Comparison of ENCODE assay signal across 18 cellular contexts in the genomic region with DNA sequence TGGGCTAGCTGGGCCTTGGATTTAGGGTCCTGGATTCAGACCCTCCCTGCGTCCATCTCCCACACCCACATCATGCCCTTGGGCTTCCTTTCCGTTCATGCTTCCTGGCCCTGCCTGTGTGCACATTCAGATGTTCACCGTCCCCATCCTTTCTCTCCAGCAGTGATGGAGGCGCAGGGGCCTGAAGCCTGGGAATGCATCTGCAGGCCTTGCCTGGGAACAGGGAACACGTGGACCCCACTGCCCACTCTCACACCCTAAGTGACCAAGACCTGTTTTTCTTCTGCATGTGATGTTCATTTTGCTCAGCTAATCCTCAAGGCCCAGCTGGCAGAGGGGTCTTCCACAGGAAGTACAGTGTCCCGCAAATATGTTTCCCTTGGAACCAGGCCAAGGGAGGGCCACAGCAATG.
DNase-seq lines count a peak whose midpoint lies in the region; ATAC-seq and TF ChIP-seq lines count a peak whose summit lies in the region.
"Had no signal": no experiment of that assay in that cellular context is flagged by ENCODE, and none has a peak within 500 bp of the region (broad histone marks: within the 10 kb centered on the region; RNA-seq: fewer than 3 reads in every experiment).

No MANE protein-coding gene starts in this region.

- no peak overlapping the region for H3K4me3 ChIP-seq in ascending aorta
- no peak overlapping the region for H3K4me3 ChIP-seq in suprapubic skin
- H3K4me3 ChIP-seq in Karpas-422 (ENCODE audit: low read length), result no peak overlapping the region

- no peaks in the 10 kb centered on the region for H3K9me3 Mint-ChIP-seq in T-helper 2 cell treated with Interferon-gamma antibody and Interleukin-4, amounts not matched to agents 5 μg/mL and 100 μg/mL, for 36 hours
- H3K9me3 Mint-ChIP-seq in naive thymus-derived CD8-positive, alpha-beta T cell, result no peaks in the 10 kb centered on the region
- H3K9me3 Mint-ChIP-seq: endodermal cell; IgD-negative memory B cell; natural killer cell; stimulated activated memory B cell treated with anti-CD40 and anti-IgM and Interleukin-4, amounts not matched to agents 10 μg/mL and 1 μg/mL and 100 μg/mL, for 72 hours had no signal

- no peak overlapping the region for H2AFZ ChIP-seq in Karpas-422 (ENCODE audit: low read length)

- TF ChIP-seq CTCF in ascending aorta (IDR thresholded peaks at IDR 0.05), result no peak
- TF ChIP-seq CTCF in suprapubic skin (IDR thresholded peaks at IDR 0.05), result no peak

- H3K27ac ChIP-seq in ascending aorta (peak overlapping the region; percentile 92 to 93), suprapubic skin (peak overlapping the region; percentile 1), Karpas-422 (ENCODE audit: low read length) (no peak overlapping the region)

- H3K36me3 ChIP-seq in ascending aorta (no peaks in the 10 kb centered on the region), suprapubic skin (no peaks in the 10 kb centered on the region), Karpas-422 (ENCODE audit: insufficient read depth, low read length) (no peaks in the 10 kb centered on the region)

- DNase-seq in T-helper 2 cell treated with Interferon-gamma antibody and Interleukin-4, amounts not matched to agents 5 μg/mL and 100 μg/mL, for 36 hours (ENCODE audit: low spot score), result peak; percentile 1
- no peak for DNase-seq in T-helper 2 cell
- DNase-seq in ascending aorta (ENCODE audit: low spot score in 2 of 2), result peak in 1 of 2 donors; percentile 64
- DNase-seq in islet precursor cell, result peak; percentile 53
- peak; percentile 43 to 44 for DNase-seq in suprapubic skin (ENCODE audit: low spot score in 2 of 2)
- DNase-seq in NCI-H526 (lab: John Stamatoyannopoulos, UW), result no peak
- DNase-seq in naive thymus-derived CD8-positive, alpha-beta T cell, result no peak
- DNase-seq in Karpas-422, result no peak
- DNase-seq: activated CD4-positive, alpha-beta T cell treated with anti-CD3 and anti-CD28 coated beads, Interleukin-2, amount 50 U/mL, for 1 hour; activated effector memory CD4-positive, alpha-beta T cell treated with anti-CD3 and anti-CD28 coated beads, Interleukin-2, amount 50 U/mL, for 16 hours; aorta; Caco-2; endodermal cell; natural killer cell; NCI-H1436 treated with DMSO at 0.1 percent for 48 hours; retina had no signal

- no peaks in the 10 kb centered on the region for H3K9me2 ChIP-seq in Karpas-422 (replicated peaks; ENCODE audit: insufficient read depth, low read length)

- H3K27me3 ChIP-seq in ascending aorta (no peaks in the 10 kb centered on the region), suprapubic skin (no peaks in the 10 kb centered on the region), Karpas-422 (ENCODE audit: low read length) (no peaks in the 10 kb centered on the region)

- no peak for TF ChIP-seq POLR2A in suprapubic skin (IDR thresholded peaks at IDR 0.05)

- H3K9ac ChIP-seq in Karpas-422 (ENCODE audit: low read length), result no peak overlapping the region

- no peak for ATAC-seq in naive thymus-derived CD8-positive, alpha-beta T cell
- ATAC-seq: natural killer cell; stimulated activated memory B cell treated with anti-CD40 and anti-IgM and Interleukin-4, amounts not matched to agents 10 μg/mL and 1 μg/mL and 100 μg/mL, for 72 hours had no signal

- no peak overlapping the region for H3K4me3 Mint-ChIP-seq in T-helper 2 cell treated with Interferon-gamma antibody and Interleukin-4, amounts not matched to agents 5 μg/mL and 100 μg/mL, for 36 hours
- no peak overlapping the region for H3K4me3 Mint-ChIP-seq in naive thymus-derived CD8-positive, alpha-beta T cell
- H3K4me3 Mint-ChIP-seq: endodermal cell; IgD-negative memory B cell; natural killer cell; stimulated activated memory B cell treated with anti-CD40 and anti-IgM and Interleukin-4, amounts not matched to agents 10 μg/mL and 1 μg/mL and 100 μg/mL, for 72 hours had no signal

- TF ChIP-seq EP300 in suprapubic skin (IDR thresholded peaks at IDR 0.05), result no peak

- no peaks in the 10 kb centered on the region for H3K79me2 ChIP-seq in Karpas-422 (ENCODE audit: low read length)

- intact Hi-C loops in ascending aorta (cut with DNase I), result loop anchor here (5.0 to 10.0 kb wide), 3 partner anchors 311 to 1354 kb away; no protein-coding TSS in a partner anchor

- 73% methylated on average over 6 of the region's 6 CpGs for WGBS in suprapubic skin

- H3K36me3 Mint-ChIP-seq in T-helper 2 cell treated with Interferon-gamma antibody and Interleukin-4, amounts not matched to agents 5 μg/mL and 100 μg/mL, for 36 hours (ENCODE audit: low read depth), result no peaks in the 10 kb centered on the region
- peaks cover 0 to 2% (median 0%) of the 10 kb centered on the region in 3 donors for H3K36me3 Mint-ChIP-seq in naive thymus-derived CD8-positive, alpha-beta T cell
- H3K36me3 Mint-ChIP-seq: natural killer cell; stimulated activated memory B cell treated with anti-CD40 and anti-IgM and Interleukin-4, amounts not matched to agents 10 μg/mL and 1 μg/mL and 100 μg/mL, for 72 hours had no signal

- H3K9me3 ChIP-seq in ascending aorta (no peaks in the 10 kb centered on the region), suprapubic skin (no peaks in the 10 kb centered on the region), Karpas-422 (ENCODE audit: low read length) (no peaks in the 10 kb centered on the region)
- H3K9me3 ChIP-seq: Caco-2 had no signal

- peaks cover 9% of the 10 kb centered on the region for H3K4me1 Mint-ChIP-seq in T-helper 2 cell treated with Interferon-gamma antibody and Interleukin-4, amounts not matched to agents 5 μg/mL and 100 μg/mL, for 36 hours (ENCODE audit: low read depth)
- H3K4me1 Mint-ChIP-seq in naive thymus-derived CD8-positive, alpha-beta T cell, result peaks cover 7 to 16% (median 13%) of the 10 kb centered on the region in 4 donors

- H4K20me1 ChIP-seq in Karpas-422 (ENCODE audit: insufficient read depth, low read depth, low read length), result no peaks in the 10 kb centered on the region

- no peaks in the 10 kb centered on the region for H3K27me3 Mint-ChIP-seq in T-helper 2 cell treated with Interferon-gamma antibody and Interleukin-4, amounts not matched to agents 5 μg/mL and 100 μg/mL, for 36 hours (ENCODE audit: low read depth)
- H3K27me3 Mint-ChIP-seq in naive thymus-derived CD8-positive, alpha-beta T cell, result no peaks in the 10 kb centered on the region

- H3K27ac Mint-ChIP-seq in T-helper 2 cell treated with Interferon-gamma antibody and Interleukin-4, amounts not matched to agents 5 μg/mL and 100 μg/mL, for 36 hours, result no peak overlapping the region
- no peak overlapping the region for H3K27ac Mint-ChIP-seq in naive thymus-derived CD8-positive, alpha-beta T cell
- H3K27ac Mint-ChIP-seq: endodermal cell; natural killer cell; stimulated activated memory B cell treated with anti-CD40 and anti-IgM and Interleukin-4, amounts not matched to agents 10 μg/mL and 1 μg/mL and 100 μg/mL, for 72 hours had no signal

- POLR2A ChIA-PET in naive thymus-derived CD8-positive, alpha-beta T cell (lab: Charles Lee), result no interaction called here

- H3K4me2 ChIP-seq in Karpas-422 (ENCODE audit: low read depth, low read length, poor library complexity, severe bottlenecking), result no peak overlapping the region

- H3K4me1 ChIP-seq in ascending aorta (peaks cover 11 to 46% of the 10 kb centered on the region in 2 donors), suprapubic skin (peaks cover 22% of the 10 kb centered on the region), Karpas-422 (ENCODE audit: low read length) (peaks cover 29% of the 10 kb centered on the region)

Comparison
In these comparisons a context has a peak if more than half of its experiments do, and no peak if none do; other contexts are left out.
1. DNase-seq: peak in T-helper 2 cell treated with Interferon-gamma antibody and Interleukin-4, amounts not matched to agents 5 μg/mL and 100 μg/mL, for 36 hours (single experiment), islet precursor cell (single experiment) and suprapubic skin (2 of 2); none in T-helper 2 cell (0 of 5), NCI-H526 (0 of 2), naive thymus-derived CD8-positive, alpha-beta T cell (0 of 10) and Karpas-422 (single experiment).